Comparison of ENCODE assay signal across 8 cellular contexts in genomic region chr16:67562526-67562917, GRCh38. TPM values are rescaled to one million over a fixed set of nuclear protein-coding genes. Genes with fewer than 3 reads are reported as not detected.
A peak's percentile ranks its signal among the peaks of the same experiment; 100 is the strongest.
DNase-seq lines count a peak whose midpoint lies in the region; ATAC-seq and TF ChIP-seq lines count a peak whose summit lies in the region.

Gene CTCF, plus strand, starts transcription at chr16:67562526. Its CDS starts 48,307 bp downstream, at chr16:67610833.

- POLR2A ChIA-PET in PC-9 (lab: Charles Lee; ENCODE audit: unreplicated experiment): interaction anchor here (0.7 to 0.8 kb wide), 2 partner anchors 141 to 321 kb away, joined by 3 read pairs; no protein-coding TSS in a partner anchor

- CTCF ChIA-PET in PC-9 (lab: Charles Lee): interaction anchor here (0.6 to 2.8 kb wide), 5 partner anchors 15 to 204 kb away, joined by 3 to 17 read pairs (median 7); no protein-coding TSS in a partner anchor

- peak; percentile 43 for TF ChIP-seq CTCF in HL-60 (IDR thresholded peaks at IDR 0.05; ENCODE audit: insufficient read depth, low read length)
- TF ChIP-seq CTCF in PC-9 (conservative IDR thresholded peaks at IDR 0.05): no peak; the same call in 1 of the 2 replicates

- H3K9me3 ChIP-seq in PC-9 (ENCODE audit: insufficient read depth, low read depth): no peaks in the 10 kb centered on the region

- H3K9me2 ChIP-seq in PC-9 (ENCODE audit: insufficient read depth): no peaks in the 10 kb centered on the region

- H3F3A ChIP-seq in PC-9 (ENCODE audit: insufficient read depth, low read depth): peaks cover 29% of the 10 kb centered on the region

- peaks cover 24% of the 10 kb centered on the region for H3K4me1 ChIP-seq in PC-9 (replicated peaks; ENCODE audit: insufficient read depth)

- no peaks in the 10 kb centered on the region for H3K36me3 ChIP-seq in PC-9 (ENCODE audit: low read depth)

- intact Hi-C loops in PC-9 (cut with micrococcal nuclease; ENCODE audit: unreplicated experiment): loop anchor here (1.0 to 10.0 kb wide), 4 partner anchors 41 to 106 kb away; partner anchors contain the start of genes ACD, AGRP, ATP6V0D1 and PARD6A

- peaks cover 25% of the 10 kb centered on the region; the same call in 1 of the 2 replicates for H4K20me1 ChIP-seq in PC-9 (ENCODE audit: insufficient read depth)

- H3K27me3 ChIP-seq in HL-60 (ENCODE audit: insufficient read depth, poor library complexity, severe bottlenecking): no peaks in the 10 kb centered on the region
- H3K27me3 ChIP-seq in PC-9 (ENCODE audit: insufficient read depth, low read depth): no peaks in the 10 kb centered on the region

- peak; percentile 65 for DNase-seq in DMS 273 treated with DMSO at 0.1 percent for 48 hours (lab: John Stamatoyannopoulos, UW)
- peak; percentile 60 to 79 for DNase-seq in HL-60 (ENCODE audit: low read depth in 1 of 2, low spot score in 1 of 2)
- peak in 1 of 2 experiments; percentile 80 for DNase-seq in PC-9
- peak; percentile 71 to 86 (median 82) for DNase-seq in activated naive CD4-positive, alpha-beta T cell (lab: John Stamatoyannopoulos, UW)
- peak; percentile 81 for DNase-seq in germinal center (ENCODE audit: low spot score)
- peak in 46 of 56 donors; percentile 55 to 93 (median 83) for DNase-seq in nucleus accumbens (lab: John Stamatoyannopoulos, UW)

- H2AFZ ChIP-seq in PC-9: peak within 1 kb of the TSS; percentile 92

- no TSS peak for BruUV-seq in PC-9 (replicated peaks; lab: Mats Ljungman, UMichigan)

- H3K79me2 ChIP-seq in PC-9 (ENCODE audit: low read depth): peaks cover 49% of the 10 kb centered on the region

- peak within 1 kb of the TSS; percentile 56 for H3K4me3 ChIP-seq in HL-60 (replicated peaks; ENCODE audit: insufficient read depth, low read length)
- H3K4me3 ChIP-seq in PC-9: peak within 1 kb of the TSS; percentile 91

- H3K4me2 ChIP-seq in PC-9: peak within 1 kb of the TSS; percentile 97

- peak within 1 kb of the TSS; percentile 99 for H3K27ac ChIP-seq in HL-60 (replicated peaks)
- peak within 1 kb of the TSS; percentile 89 for H3K27ac ChIP-seq in PC-9
- H3K27ac ChIP-seq in temporal lobe (ENCODE audit: low read depth, low read length): peak within 1 kb of the TSS; percentile 94

- ATAC-seq in GM19467 (IDR thresholded peaks at IDR 0.05; ENCODE audit: unreplicated experiment): peak; percentile 42

RNA-seq across cellular contexts. Expression of gene CTCF, which starts in this region (rescaled TPM):
- total RNA-seq in PC-9 (2021): 35.3 and 39.0 TPM in 2 replicates
- 46.2 TPM for total RNA-seq in temporal lobe
